ENCODE assay signal across 23 cellular contexts in the genomic region with DNA sequence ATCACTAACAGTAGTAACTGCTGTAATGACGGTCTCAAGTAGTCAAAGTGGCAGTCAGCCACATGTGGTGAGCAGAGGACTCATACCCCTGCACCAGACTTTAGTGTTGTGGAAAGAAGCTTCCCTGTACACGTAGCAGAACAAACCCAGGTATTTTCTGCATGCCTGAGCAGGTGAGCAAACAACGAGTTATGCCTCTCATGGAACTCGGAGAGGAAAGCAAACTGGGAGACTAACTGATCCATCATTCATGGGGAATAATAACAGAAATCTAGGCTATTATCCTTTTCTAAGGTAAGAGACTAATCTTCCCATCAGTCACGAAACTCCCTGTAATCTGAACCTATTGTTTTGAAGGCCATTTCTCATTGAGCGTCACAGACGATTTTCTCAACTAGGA.
DNase-seq lines count a peak whose midpoint lies in the region; ATAC-seq and TF ChIP-seq lines count a peak whose summit lies in the region.
"Had no signal": no experiment of that assay in that cellular context is flagged by ENCODE, and none has a peak within 500 bp of the region (broad histone marks: within the 10 kb centered on the region; RNA-seq: fewer than 3 reads in every experiment).

No MANE protein-coding gene starts in this region.

- TF ChIP-seq CTCF in epithelial cell of proximal tubule (conservative IDR thresholded peaks at IDR 0.05; ENCODE audit: low read depth, low read length) = no peak

- DNase-seq in DMS53 treated with DMSO at 0.1 percent for 48 hours (lab: John Stamatoyannopoulos, UW; ENCODE audit: unreplicated experiment) = peak; percentile 43
- peak; percentile 42 for DNase-seq in NCI-H1417 treated with DMSO at 0.1 percent for 48 hours (lab: John Stamatoyannopoulos, UW)
- peak; percentile 17 for DNase-seq in NCI-H69 (lab: John Stamatoyannopoulos, UW)
- DNase-seq in epithelial cell of proximal tubule (ENCODE audit: low read depth) = peak; percentile 16
- no peak for DNase-seq in T-helper 9 cell
- DNase-seq: activated CD4-positive, alpha-beta T cell treated with anti-CD3 and anti-CD28 coated beads, Interleukin-2, amount 10 ng/mL, durations not matched to agents 7 days and 5 days; activated naive CD4-positive, alpha-beta T cell treated with anti-CD3 and anti-CD28 coated beads for 36 hours; activated T-cell treated with anti-CD3 and anti-CD28 coated beads, Interleukin-2, amount 50 U/mL, for 48 hours; colonic mucosa; effector memory CD8-positive, alpha-beta T cell; esophagus squamous epithelium; gastrocnemius medialis; HFFc6; hippocampal formation; NCI-H2171; nephron progenitor cell; stimulated activated naive CD8-positive, alpha-beta T cell treated with anti-CD3 and anti-CD28 coated beads, Interleukin-15, amount 100 ng/mL, for 72 hours; T1000 had no signal

- no peak overlapping the region for H3K4me3 ChIP-seq in epithelial cell of proximal tubule (ENCODE audit: low read depth, low read length)
- H3K4me3 ChIP-seq: BLaER1 treated with 17β-estradiol and CSF1 and Interleukin-3, amounts not matched to agents 10 nM and 100 nM; colonic mucosa; esophagus squamous epithelium; gastrocnemius medialis; thyroid gland had no signal

- no peak for ATAC-seq in GM19455 (IDR thresholded peaks at IDR 0.05; ENCODE audit: unreplicated experiment)
- no peak for ATAC-seq in GM18868 (IDR thresholded peaks at IDR 0.05; ENCODE audit: unreplicated experiment)
- ATAC-seq: effector memory CD8-positive, alpha-beta T cell; gastrocnemius medialis; Right ventricle myocardium inferior; stimulated activated naive CD8-positive, alpha-beta T cell treated with anti-CD3 and anti-CD28 coated beads, Interleukin-15, amount 100 ng/mL, for 72 hours had no signal
